ENCODE assay signal across 29 cellular contexts in the genomic region with DNA sequence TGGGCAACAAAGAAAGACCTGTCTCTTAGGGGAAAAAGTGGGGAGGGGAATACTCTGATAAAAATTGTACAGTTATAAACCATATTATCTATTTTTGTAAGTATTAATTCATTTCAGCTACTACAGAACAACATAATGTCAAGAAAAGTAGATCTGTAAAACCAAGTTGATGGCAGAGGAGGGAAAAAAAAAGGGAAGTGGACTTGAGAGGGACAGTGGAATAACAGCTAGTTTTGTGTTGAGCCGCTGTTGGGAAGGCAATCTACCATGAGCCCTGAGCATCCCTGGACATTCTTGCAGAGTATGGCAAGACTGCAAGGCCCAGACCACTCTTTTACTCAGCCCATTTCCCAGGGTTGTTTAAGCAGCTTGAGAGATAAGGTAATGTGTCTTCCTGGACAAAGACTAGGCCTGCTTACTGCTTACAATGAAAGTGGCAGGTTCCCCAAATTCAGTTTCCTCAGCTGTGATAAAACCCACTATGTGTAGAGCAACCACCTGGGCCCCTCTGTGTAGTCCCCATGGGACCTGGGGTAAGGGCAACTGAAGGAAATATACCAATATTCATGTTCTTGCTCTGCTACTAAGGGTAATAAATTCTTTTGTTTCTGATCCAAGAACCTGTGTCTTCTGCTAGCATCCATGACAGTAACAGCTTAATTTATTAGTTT. TPM values are rescaled to one million over a fixed set of nuclear protein-coding genes. Genes with fewer than 3 reads are reported as not detected.
A peak's percentile ranks its signal among the peaks of the same experiment; 100 is the strongest.
DNase-seq lines count a peak whose midpoint lies in the region; ATAC-seq, FAIRE-seq and TF ChIP-seq lines count a peak whose summit lies in the region.
"Had no signal": no experiment of that assay in that cellular context is flagged by ENCODE, and none has a peak within 500 bp of the region (broad histone marks: within the 10 kb centered on the region; RNA-seq: fewer than 3 reads in every experiment).

No MANE protein-coding gene starts in this region.

- no peak for FAIRE-seq in GM12891 (lab: Jason Lieb, UNC)
- FAIRE-seq: astrocyte, GM12892 had no signal

- H4K20me1 ChIP-seq in Karpas-422 (ENCODE audit: insufficient read depth, low read depth, low read length): no peaks in the 10 kb centered on the region
- H4K20me1 ChIP-seq in PC-9 (ENCODE audit: insufficient read depth): no peaks in the 10 kb centered on the region

- POLR2A ChIA-PET in PC-9 (lab: Charles Lee; ENCODE audit: unreplicated experiment) (no interaction called here), RWPE1 (lab: Yijun Ruan, JAX; ENCODE audit: low non-redundant PET) (no interaction called here)

- H3K4me3 Mint-ChIP-seq in effector memory CD8-positive, alpha-beta T cell: no peak overlapping the region
- H3K4me3 Mint-ChIP-seq: activated naive CD8-positive, alpha-beta T cell; CD4-positive, alpha-beta T cell; H9; neural progenitor cell had no signal

- TF ChIP-seq POLR2A in GM12891 (IDR thresholded peaks at IDR 0.05; ENCODE audit: low read depth, low read length): no peak

- intact Hi-C loops in PC-9 (cut with micrococcal nuclease; ENCODE audit: unreplicated experiment): no loop called here

- peak overlapping the region; percentile 18; the same call in 1 of the 2 replicates for H3K9ac ChIP-seq in Karpas-422 (ENCODE audit: low read length)
- H3K9ac ChIP-seq: neural progenitor cell had no signal

- peaks cover 70% of the 10 kb centered on the region for H3K36me3 Mint-ChIP-seq in effector memory CD8-positive, alpha-beta T cell (ENCODE audit: insufficient read depth)

- H3K27ac ChIP-seq in Karpas-422 (ENCODE audit: low read length): peak overlapping the region; percentile 77
- no peak overlapping the region for H3K27ac ChIP-seq in PC-9
- no peak overlapping the region for H3K27ac ChIP-seq in RWPE1
- H3K27ac ChIP-seq: epithelial cell of prostate, hepatocyte, neural progenitor cell, SJSA1, tibial artery had no signal

- CTCF ChIA-PET in PC-9 (lab: Charles Lee) (no interaction called here), RWPE1 (lab: Yijun Ruan, JAX) (no interaction called here)

- ATAC-seq in GM19463 (IDR thresholded peaks at IDR 0.05; ENCODE audit: unreplicated experiment) (peak; percentile 39), HG03354 (IDR thresholded peaks at IDR 0.05; ENCODE audit: poor library complexity, severe bottlenecking, unreplicated experiment) (no peak)
- ATAC-seq in effector memory CD8-positive, alpha-beta T cell (replicated peaks): peak; percentile 27
- ATAC-seq: left ventricle myocardium superior; stimulated activated naive CD8-positive, alpha-beta T cell treated with anti-CD3 and anti-CD28 coated beads, Interleukin-15, Interleukin-2, amounts not matched to agents 100 U/mL and 50 U/mL, for 24 hours had no signal

- H2AFZ ChIP-seq in Karpas-422 (ENCODE audit: low read length) (no peak overlapping the region), PC-9 (no peak overlapping the region)
- H2AFZ ChIP-seq: hepatocyte, neural progenitor cell had no signal

- peaks cover 9% of the 10 kb centered on the region; the same call in 1 of the 2 replicates for H3K36me3 ChIP-seq in Karpas-422 (ENCODE audit: insufficient read depth, low read length)
- H3K36me3 ChIP-seq in PC-9 (ENCODE audit: low read depth): peaks cover 14% of the 10 kb centered on the region

- DNase-seq in GM12891 (ENCODE audit: insufficient read length, low spot score): no peak
- DNase-seq in Karpas-422: peak; percentile 83
- DNase-seq in effector memory CD8-positive, alpha-beta T cell: no peak
- DNase-seq in PC-9: no peak
- DNase-seq in T-helper 2 cell: no peak
- no peak for DNase-seq in RWPE1 (ENCODE audit: low spot score)
- DNase-seq: activated CD4-positive, alpha-beta T cell treated with anti-CD3 and anti-CD28 coated beads for 1 hour; CD4-positive, alpha-beta T cell; DMS53; H9; IMR-90; left ventricle myocardium superior; MM.1S; NCI-H1694 treated with DMSO at 0.1 percent for 48 hours; NCI-H82; stimulated activated CD4-positive, alpha-beta T cell treated with anti-CD3 and anti-CD28 coated beads, Interleukin-2, amount 100 ng/mL, for 24 hours; stimulated activated naive CD8-positive, alpha-beta T cell treated with anti-CD3 and anti-CD28 coated beads, Interleukin-15, Interleukin-2, amounts not matched to agents 100 U/mL and 50 U/mL, for 24 hours; T-helper 9 cell; tibial artery had no signal

- H3K79me2 ChIP-seq in Karpas-422 (ENCODE audit: low read length) (no peaks in the 10 kb centered on the region), PC-9 (ENCODE audit: low read depth) (no peaks in the 10 kb centered on the region)
- H3K79me2 ChIP-seq: hepatocyte had no signal

- no peak for TF ChIP-seq CTCF in PC-9 (conservative IDR thresholded peaks at IDR 0.05)
- TF ChIP-seq CTCF in RWPE1 (conservative IDR thresholded peaks at IDR 0.05; ENCODE audit: low read depth): no peak

- H3K4me1 ChIP-seq in Karpas-422 (ENCODE audit: low read length) (peaks cover 24% of the 10 kb centered on the region), PC-9 (replicated peaks; ENCODE audit: insufficient read depth) (no peaks in the 10 kb centered on the region)
- H3K4me1 ChIP-seq: neural progenitor cell, Peyer's patch, SJSA1, tibial artery had no signal

- H3K4me3 ChIP-seq in Karpas-422 (ENCODE audit: low read length) (peak overlapping the region; percentile 1; the same call in 1 of the 2 replicates), PC-9 (no peak overlapping the region)
- H3K4me3 ChIP-seq: hepatocyte, neural progenitor cell, Peyer's patch, SJSA1, tibial artery had no signal

- no peaks in the 10 kb centered on the region for H3K9me3 Mint-ChIP-seq in effector memory CD8-positive, alpha-beta T cell
- H3K9me3 Mint-ChIP-seq: CD4-positive, alpha-beta T cell; H9; neural progenitor cell had no signal

- BruUV-seq in PC-9 (replicated peaks; lab: Mats Ljungman, UMichigan): no TSS peak

- H3F3A ChIP-seq in PC-9 (ENCODE audit: insufficient read depth, low read depth): no peaks in the 10 kb centered on the region

- peaks cover 8 to 9% of the 10 kb centered on the region in 2 donors for H3K4me1 Mint-ChIP-seq in effector memory CD8-positive, alpha-beta T cell (ENCODE audit: low read depth in 2 of 2)
- H3K4me1 Mint-ChIP-seq: neural progenitor cell had no signal

- H3K9me3 ChIP-seq in Karpas-422 (ENCODE audit: low read length): no peaks in the 10 kb centered on the region
- H3K9me3 ChIP-seq in PC-9 (ENCODE audit: insufficient read depth, low read depth): no peaks in the 10 kb centered on the region
- H3K9me3 ChIP-seq: Peyer's patch, SJSA1, tibial artery had no signal

- H3K27me3 Mint-ChIP-seq in effector memory CD8-positive, alpha-beta T cell: no peaks in the 10 kb centered on the region
- H3K27me3 Mint-ChIP-seq: activated naive CD8-positive, alpha-beta T cell; CD4-positive, alpha-beta T cell had no signal

- H3K27ac Mint-ChIP-seq in effector memory CD8-positive, alpha-beta T cell: no peak overlapping the region
- H3K27ac Mint-ChIP-seq: activated naive CD8-positive, alpha-beta T cell; CD4-positive, alpha-beta T cell; H9; neural progenitor cell had no signal

- H3K27me3 ChIP-seq in Karpas-422 (ENCODE audit: low read length) (no peaks in the 10 kb centered on the region), PC-9 (ENCODE audit: insufficient read depth, low read depth) (no peaks in the 10 kb centered on the region)
- H3K27me3 ChIP-seq: hepatocyte, neural progenitor cell, Peyer's patch, SJSA1, tibial artery had no signal

- H3K9me2 ChIP-seq in Karpas-422 (replicated peaks; ENCODE audit: insufficient read depth, low read length) (no peaks in the 10 kb centered on the region), PC-9 (ENCODE audit: insufficient read depth) (no peaks in the 10 kb centered on the region)

- peak overlapping the region; percentile 42 for H3K4me2 ChIP-seq in Karpas-422 (ENCODE audit: low read depth, low read length, poor library complexity, severe bottlenecking)
- no peak overlapping the region for H3K4me2 ChIP-seq in PC-9
- H3K4me2 ChIP-seq: hepatocyte, neural progenitor cell had no signal

TF ChIP-seq in GM12891, 5 proteins besides CTCF, POLR2A, EP300 and RAD21:
- TF ChIP-seq TAF1 (IDR thresholded peaks at IDR 0.05; ENCODE audit: low read depth, low read length) (no peak), PAX5 (IDR thresholded peaks at IDR 0.05; ENCODE audit: insufficient read depth, low read length, severe bottlenecking) (no peak), POU2F2 (IDR thresholded peaks at IDR 0.05; ENCODE audit: low read depth, low read length) (no peak), POLR2AphosphoS5 (IDR thresholded peaks at IDR 0.05; ENCODE audit: low read depth, low read length) (no peak), SPI1 (IDR thresholded peaks at IDR 0.05; ENCODE audit: low read depth, low read length) (peak; percentile 70)
TF ChIP-seq in GM12891: peak in this region for 1.

RNA-seq across cellular contexts. Expression of a gene that starts 25.0 kb away (rescaled TPM):
- polyA plus RNA-seq in GM12891 (2012; ENCODE audit: low read depth, missing spikeins): 4.0 TPM
- 21.9 and 48.9 TPM in 2 replicates for total RNA-seq in Karpas-422 (2014; rRNA removed; shearing (Covaris generic); ENCODE audit: low replicate concordance)
- 17.1 and 24.5 TPM in 2 replicates for total RNA-seq in PC-9 (2021)
